In the genomic region with DNA sequence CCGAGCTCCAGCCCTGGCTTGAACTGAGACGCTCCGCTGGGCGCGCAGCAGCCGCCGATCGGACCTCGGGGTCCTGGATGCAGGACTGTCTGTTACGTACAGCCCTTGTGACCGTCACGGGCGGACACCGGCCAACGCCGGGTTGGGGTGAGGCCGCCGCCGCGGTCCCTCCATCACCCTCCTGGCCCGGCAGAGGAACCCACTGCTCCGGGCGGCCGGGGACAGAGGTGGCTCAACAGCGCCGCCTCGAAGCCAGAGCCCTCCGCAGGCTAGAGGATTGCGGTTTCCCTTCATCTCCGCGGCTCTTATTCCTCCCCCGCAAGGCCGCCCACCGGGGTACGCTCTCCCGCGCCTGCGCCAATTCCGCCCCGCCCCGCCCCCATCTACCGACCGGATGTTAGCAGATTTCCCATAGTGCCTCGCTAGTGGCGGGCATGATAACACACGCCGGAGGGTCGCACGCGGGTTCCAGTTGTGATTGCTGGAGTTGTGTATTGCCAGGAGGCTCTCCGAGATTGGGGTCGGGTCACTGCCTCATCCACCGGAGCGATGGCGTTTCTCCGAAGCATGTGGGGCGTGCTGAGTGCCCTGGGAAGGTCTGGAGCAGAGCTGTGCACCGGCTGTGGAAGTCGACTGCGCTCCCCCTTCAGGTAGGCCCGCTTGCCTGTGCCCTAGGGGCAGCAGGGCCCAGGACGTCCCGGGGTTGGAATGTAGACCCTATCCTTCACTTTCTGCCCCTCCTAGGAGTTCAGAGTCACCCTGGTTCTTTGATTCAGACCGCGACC, we compare ENCODE assay signal across 1 cellular context.
A peak's percentile ranks its signal among the peaks of the same experiment; 100 is the strongest.
TF ChIP-seq lines count a peak whose summit lies in the region.

TSS of gene TFAM (plus strand) at position 412 of the 785 bp plus-strand sequence. CDS start at position 550, 138 bp downstream.

TF ChIP-seq in HepG2, 621 proteins besides CTCF, POLR2A, EP300 and RAD21 (continued from another document and continues in another):
- TF ChIP-seq, protein P1, sequence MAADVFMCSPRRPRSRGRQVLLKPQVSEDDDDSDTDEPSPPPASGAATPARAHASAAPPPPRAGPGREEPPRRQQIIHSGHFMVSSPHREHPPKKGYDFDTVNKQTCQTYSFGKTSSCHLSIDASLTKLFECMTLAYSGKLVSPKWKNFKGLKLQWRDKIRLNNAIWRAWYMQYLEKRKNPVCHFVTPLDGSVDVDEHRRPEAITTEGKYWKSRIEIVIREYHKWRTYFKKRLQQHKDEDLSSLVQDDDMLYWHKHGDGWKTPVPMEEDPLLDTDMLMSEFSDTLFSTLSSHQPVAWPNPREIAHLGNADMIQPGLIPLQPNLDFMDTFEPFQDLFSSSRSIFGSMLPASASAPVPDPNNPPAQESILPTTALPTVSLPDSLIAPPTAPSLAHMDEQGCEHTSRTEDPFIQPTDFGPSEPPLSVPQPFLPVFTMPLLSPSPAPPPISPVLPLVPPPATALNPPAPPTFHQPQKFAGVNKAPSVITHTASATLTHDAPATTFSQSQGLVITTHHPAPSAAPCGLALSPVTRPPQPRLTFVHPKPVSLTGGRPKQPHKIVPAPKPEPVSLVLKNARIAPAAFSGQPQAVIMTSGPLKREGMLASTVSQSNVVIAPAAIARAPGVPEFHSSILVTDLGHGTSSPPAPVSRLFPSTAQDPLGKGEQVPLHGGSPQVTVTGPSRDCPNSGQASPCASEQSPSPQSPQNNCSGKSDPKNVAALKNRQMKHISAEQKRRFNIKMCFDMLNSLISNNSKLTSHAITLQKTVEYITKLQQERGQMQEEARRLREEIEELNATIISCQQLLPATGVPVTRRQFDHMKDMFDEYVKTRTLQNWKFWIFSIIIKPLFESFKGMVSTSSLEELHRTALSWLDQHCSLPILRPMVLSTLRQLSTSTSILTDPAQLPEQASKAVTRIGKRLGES (CRISPR knock-in tag; IDR thresholded peaks at IDR 0.05; ENCODE audit: borderline replicate concordance) = no peak
- TF ChIP-seq MEIS2 (CRISPR knock-in tag; IDR thresholded peaks at IDR 0.05) (peak; percentile 43; the same call in 1 of the 2 replicates), SOX6 (IDR thresholded peaks at IDR 0.05) (no peak), SOX6 (CRISPR knock-in tag; IDR thresholded peaks at IDR 0.05) (peak; percentile 57), FIP1L1 (IDR thresholded peaks at IDR 0.05; ENCODE audit: borderline replicate concordance, insufficient read depth, low read depth, low read length) (no peak), ZNF282 (IDR thresholded peaks at IDR 0.05; ENCODE audit: partially characterized antibody) (no peak), ZNF124 (CRISPR knock-in tag; IDR thresholded peaks at IDR 0.05) (no peak; the same call in 1 of the 2 replicates), POGZ (CRISPR knock-in tag; IDR thresholded peaks at IDR 0.05) (peak; percentile 93), REST (IDR thresholded peaks at IDR 0.05; ENCODE audit: borderline replicate concordance in 1 of 2, low read depth in 1 of 2, low read length in 2 of 2) (peak in 1 of 2 experiments; percentile 46; a peak in 1 of 4 replicates), ELF4 (CRISPR knock-in tag; IDR thresholded peaks at IDR 0.05; ENCODE audit: borderline replicate concordance) (no peak), ZNF431 (CRISPR knock-in tag; IDR thresholded peaks at IDR 0.05; ENCODE audit: borderline replicate concordance, low read depth) (peak; percentile 88), HINFP (CRISPR knock-in tag; IDR thresholded peaks at IDR 0.05; ENCODE audit: low read depth) (0 out of 2 replicates have a peak, but pooled peaks have one; percentile 51), ZNF784 (CRISPR knock-in tag; IDR thresholded peaks at IDR 0.05; ENCODE audit: borderline replicate concordance) (peak; percentile 89), CHCHD3 (CRISPR knock-in tag; IDR thresholded peaks at IDR 0.05) (no peak), NFKBIZ (CRISPR knock-in tag; IDR thresholded peaks at IDR 0.05) (no peak), ZBTB8A (CRISPR knock-in tag; IDR thresholded peaks at IDR 0.05; ENCODE audit: borderline replicate concordance, low read depth) (no peak), ZNF674 (CRISPR knock-in tag; IDR thresholded peaks at IDR 0.05; ENCODE audit: low read depth) (no peak), RFX3 (CRISPR knock-in tag; IDR thresholded peaks at IDR 0.05) (no peak), KDM3A (CRISPR knock-in tag; IDR thresholded peaks at IDR 0.05; ENCODE audit: low read depth) (peak; percentile 14; the same call in 1 of the 2 replicates), SP2 (CRISPR knock-in tag; IDR thresholded peaks at IDR 0.05) (peak; percentile 38; the same call in 1 of the 2 replicates), ZNF24 (IDR thresholded peaks at IDR 0.05) (no peak; the same call in 1 of the 2 replicates), FOXM1 (CRISPR knock-in tag; IDR thresholded peaks at IDR 0.05) (no peak), ZNF20 (CRISPR knock-in tag; IDR thresholded peaks at IDR 0.05) (no peak), ZNF180 (CRISPR knock-in tag; IDR thresholded peaks at IDR 0.05; ENCODE audit: borderline replicate concordance, low read depth) (no peak), HNF4G (IDR thresholded peaks at IDR 0.05; ENCODE audit: borderline replicate concordance, low read depth, low read length) (no peak), HNF4G (CRISPR knock-in tag; IDR thresholded peaks at IDR 0.05; ENCODE audit: borderline replicate concordance, low read depth) (no peak; the same call in 1 of the 2 replicates), HNRNPK (IDR thresholded peaks at IDR 0.05; ENCODE audit: low read depth, low read length, poor library complexity, severe bottlenecking) (no peak), MBD4 (IDR thresholded peaks at IDR 0.05; ENCODE audit: borderline replicate concordance, low read length) (no peak), IKZF4 (CRISPR knock-in tag; IDR thresholded peaks at IDR 0.05; ENCODE audit: borderline replicate concordance, low read depth, not compliant biosample characterization) (peak; percentile 94), PHF8 (CRISPR knock-in tag; IDR thresholded peaks at IDR 0.05) (peak; percentile 97), HMGXB3 (CRISPR knock-in tag; IDR thresholded peaks at IDR 0.05; ENCODE audit: borderline replicate concordance) (0 out of 2 replicates have a peak, but pooled peaks have one; percentile 39)
- TF ChIP-seq, protein P2, sequence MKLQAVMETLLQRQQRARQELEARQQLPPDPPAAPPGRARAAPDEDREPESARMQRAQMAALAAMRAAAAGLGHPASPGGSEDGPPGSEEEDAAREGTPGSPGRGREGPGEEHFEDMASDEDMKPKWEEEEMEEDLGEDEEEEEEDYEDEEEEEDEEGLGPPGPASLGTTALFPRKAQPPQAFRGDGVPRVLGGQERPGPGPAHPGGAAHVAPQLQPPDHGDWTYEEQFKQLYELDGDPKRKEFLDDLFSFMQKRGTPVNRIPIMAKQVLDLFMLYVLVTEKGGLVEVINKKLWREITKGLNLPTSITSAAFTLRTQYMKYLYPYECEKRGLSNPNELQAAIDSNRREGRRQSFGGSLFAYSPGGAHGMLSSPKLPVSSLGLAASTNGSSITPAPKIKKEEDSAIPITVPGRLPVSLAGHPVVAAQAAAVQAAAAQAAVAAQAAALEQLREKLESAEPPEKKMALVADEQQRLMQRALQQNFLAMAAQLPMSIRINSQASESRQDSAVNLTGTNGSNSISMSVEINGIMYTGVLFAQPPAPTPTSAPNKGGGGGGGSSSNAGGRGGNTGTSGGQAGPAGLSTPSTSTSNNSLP (IDR thresholded peaks at IDR 0.05; ENCODE audit: low read depth, low read length) = 0 out of 2 replicates have a peak, but pooled peaks have one; percentile 10
- TF ChIP-seq, protein P3, sequence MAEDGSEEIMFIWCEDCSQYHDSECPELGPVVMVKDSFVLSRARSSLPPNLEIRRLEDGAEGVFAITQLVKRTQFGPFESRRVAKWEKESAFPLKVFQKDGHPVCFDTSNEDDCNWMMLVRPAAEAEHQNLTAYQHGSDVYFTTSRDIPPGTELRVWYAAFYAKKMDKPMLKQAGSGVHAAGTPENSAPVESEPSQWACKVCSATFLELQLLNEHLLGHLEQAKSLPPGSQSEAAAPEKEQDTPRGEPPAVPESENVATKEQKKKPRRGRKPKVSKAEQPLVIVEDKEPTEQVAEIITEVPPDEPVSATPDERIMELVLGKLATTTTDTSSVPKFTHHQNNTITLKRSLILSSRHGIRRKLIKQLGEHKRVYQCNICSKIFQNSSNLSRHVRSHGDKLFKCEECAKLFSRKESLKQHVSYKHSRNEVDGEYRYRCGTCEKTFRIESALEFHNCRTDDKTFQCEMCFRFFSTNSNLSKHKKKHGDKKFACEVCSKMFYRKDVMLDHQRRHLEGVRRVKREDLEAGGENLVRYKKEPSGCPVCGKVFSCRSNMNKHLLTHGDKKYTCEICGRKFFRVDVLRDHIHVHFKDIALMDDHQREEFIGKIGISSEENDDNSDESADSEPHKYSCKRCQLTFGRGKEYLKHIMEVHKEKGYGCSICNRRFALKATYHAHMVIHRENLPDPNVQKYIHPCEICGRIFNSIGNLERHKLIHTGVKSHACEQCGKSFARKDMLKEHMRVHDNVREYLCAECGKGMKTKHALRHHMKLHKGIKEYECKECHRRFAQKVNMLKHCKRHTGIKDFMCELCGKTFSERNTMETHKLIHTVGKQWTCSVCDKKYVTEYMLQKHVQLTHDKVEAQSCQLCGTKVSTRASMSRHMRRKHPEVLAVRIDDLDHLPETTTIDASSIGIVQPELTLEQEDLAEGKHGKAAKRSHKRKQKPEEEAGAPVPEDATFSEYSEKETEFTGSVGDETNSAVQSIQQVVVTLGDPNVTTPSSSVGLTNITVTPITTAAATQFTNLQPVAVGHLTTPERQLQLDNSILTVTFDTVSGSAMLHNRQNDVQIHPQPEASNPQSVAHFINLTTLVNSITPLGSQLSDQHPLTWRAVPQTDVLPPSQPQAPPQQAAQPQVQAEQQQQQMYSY (CRISPR knock-in tag; IDR thresholded peaks at IDR 0.05) = 0 out of 2 replicates have a peak, but pooled peaks have one; percentile 50
- TF ChIP-seq, protein P4, sequence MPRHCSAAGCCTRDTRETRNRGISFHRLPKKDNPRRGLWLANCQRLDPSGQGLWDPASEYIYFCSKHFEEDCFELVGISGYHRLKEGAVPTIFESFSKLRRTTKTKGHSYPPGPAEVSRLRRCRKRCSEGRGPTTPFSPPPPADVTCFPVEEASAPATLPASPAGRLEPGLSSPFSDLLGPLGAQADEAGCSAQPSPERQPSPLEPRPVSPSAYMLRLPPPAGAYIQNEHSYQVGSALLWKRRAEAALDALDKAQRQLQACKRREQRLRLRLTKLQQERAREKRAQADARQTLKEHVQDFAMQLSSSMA (CRISPR knock-in tag; IDR thresholded peaks at IDR 0.05) = no peak; the same call in 1 of the 2 replicates
